ENCODE assay signal across 1 cellular context in the genomic region with DNA sequence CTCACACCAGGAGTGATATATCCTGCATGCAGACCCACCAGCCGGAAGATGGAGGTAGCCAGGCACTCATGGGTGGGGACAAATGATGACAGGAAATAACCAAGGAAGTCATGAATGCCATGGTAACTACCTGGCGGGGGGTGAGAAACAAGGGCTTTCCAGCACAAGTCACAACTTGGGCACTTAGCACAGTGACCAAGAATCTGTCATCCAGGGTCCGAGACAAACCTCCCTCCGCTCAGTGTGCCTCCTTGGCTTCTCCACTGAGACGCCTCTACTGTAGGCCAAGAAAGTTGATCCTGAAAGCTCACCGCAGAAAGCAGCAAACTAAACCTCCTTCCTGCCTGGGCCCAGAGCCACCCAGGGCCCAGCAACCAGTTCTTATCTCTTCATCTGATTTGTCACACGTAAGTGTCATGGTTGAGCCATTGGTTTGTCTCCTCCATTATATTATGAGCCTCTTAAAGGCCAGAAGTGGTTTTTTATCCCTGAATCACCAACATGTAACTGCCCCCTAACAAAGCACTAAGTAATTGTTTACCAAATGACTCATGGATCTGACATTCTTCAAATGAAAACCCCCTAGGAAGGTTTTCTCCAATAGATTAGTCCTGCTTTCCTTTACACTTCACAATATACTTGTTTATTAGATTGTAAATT.
TF ChIP-seq lines count a peak whose summit lies in the region.

No MANE protein-coding gene starts in this region.

TF ChIP-seq in HEK293, 187 proteins besides CTCF, POLR2A, EP300 and RAD21 (continued from another document and continues in another):
- TF ChIP-seq ZNF645 (tag by site-specific recombination; IDR thresholded peaks at IDR 0.05) (no peak), ZNF202 (tag by site-specific recombination; IDR thresholded peaks at IDR 0.05; ENCODE audit: borderline replicate concordance) (no peak), GLI4 (tag by site-specific recombination; IDR thresholded peaks at IDR 0.05) (no peak), ZNF24 (tag by site-specific recombination; IDR thresholded peaks at IDR 0.05) (peak; percentile 94), ZNF571 (tag by site-specific recombination; IDR thresholded peaks at IDR 0.05) (no peak), ZNF792 (tag by site-specific recombination; IDR thresholded peaks at IDR 0.05) (no peak; the same call in 1 of the 2 replicates), ZNF658 (tag by site-specific recombination; IDR thresholded peaks at IDR 0.05) (no peak), ZFP69B (tag by site-specific recombination; IDR thresholded peaks at IDR 0.05) (peak; percentile 95), EGR2 (tag by site-specific recombination; IDR thresholded peaks at IDR 0.05; ENCODE audit: low read depth) (no peak), ZNF544 (tag by site-specific recombination; IDR thresholded peaks at IDR 0.05) (no peak), WT1 (tag by site-specific recombination; IDR thresholded peaks at IDR 0.05) (peak; percentile 98), ZNF132 (tag by site-specific recombination; IDR thresholded peaks at IDR 0.05; ENCODE audit: borderline replicate concordance) (no peak), ZNF404 (tag by site-specific recombination; IDR thresholded peaks at IDR 0.05) (no peak), SALL2 (tag by site-specific recombination; IDR thresholded peaks at IDR 0.05; ENCODE audit: borderline replicate concordance) (no peak), ZNF214 (tag by site-specific recombination; IDR thresholded peaks at IDR 0.05; ENCODE audit: borderline replicate concordance) (no peak), ZNF335 (tag by site-specific recombination; conservative IDR thresholded peaks at IDR 0.05) (no peak), ZNF341 (tag by site-specific recombination; IDR thresholded peaks at IDR 0.05; ENCODE audit: low read depth) (no peak), GFI1B (tag by site-specific recombination; IDR thresholded peaks at IDR 0.05) (peak; percentile 96), ZNF747 (tag by site-specific recombination; IDR thresholded peaks at IDR 0.05) (no peak), ZBTB7A (tag by site-specific recombination; IDR thresholded peaks at IDR 0.05; ENCODE audit: low read depth) (no peak), ZNF561 (tag by site-specific recombination; IDR thresholded peaks at IDR 0.05; ENCODE audit: borderline replicate concordance) (peak; percentile 93; the same call in 1 of the 2 replicates), SCRT1 (tag by site-specific recombination; IDR thresholded peaks at IDR 0.05; ENCODE audit: borderline replicate concordance) (peak; percentile 64; the same call in 1 of the 2 replicates), ZNF426 (tag by site-specific recombination; IDR thresholded peaks at IDR 0.05) (no peak), ZNF529 (tag by site-specific recombination; IDR thresholded peaks at IDR 0.05; ENCODE audit: insufficient replicate concordance) (no peak), ZNF23 (tag by site-specific recombination; IDR thresholded peaks at IDR 0.05; ENCODE audit: borderline replicate concordance) (no peak), ZNF600 (tag by site-specific recombination; IDR thresholded peaks at IDR 0.05) (no peak), ZNF623 (tag by site-specific recombination; IDR thresholded peaks at IDR 0.05) (0 out of 2 replicates have a peak, but pooled peaks have one; percentile 13), MEIS1 (CRISPR knock-in tag; IDR thresholded peaks at IDR 0.05; ENCODE audit: borderline replicate concordance) (no peak), ZNF133 (tag by site-specific recombination; IDR thresholded peaks at IDR 0.05) (no peak), ZNF626 (tag by site-specific recombination; IDR thresholded peaks at IDR 0.05) (no peak), ZNF266 (tag by site-specific recombination; IDR thresholded peaks at IDR 0.05; ENCODE audit: low read depth) (no peak), KLF1 (tag by site-specific recombination; IDR thresholded peaks at IDR 0.05) (no peak), ZBTB6 (tag by site-specific recombination; IDR thresholded peaks at IDR 0.05) (peak; percentile 86), ZNF473 (tag by site-specific recombination; IDR thresholded peaks at IDR 0.05) (no peak), HOXD13 (CRISPR knock-in tag; IDR thresholded peaks at IDR 0.05; ENCODE audit: borderline replicate concordance) (peak; percentile 89; the same call in 1 of the 2 replicates), ZNF140 (tag by site-specific recombination; IDR thresholded peaks at IDR 0.05) (no peak)
- TF ChIP-seq, protein P1, sequence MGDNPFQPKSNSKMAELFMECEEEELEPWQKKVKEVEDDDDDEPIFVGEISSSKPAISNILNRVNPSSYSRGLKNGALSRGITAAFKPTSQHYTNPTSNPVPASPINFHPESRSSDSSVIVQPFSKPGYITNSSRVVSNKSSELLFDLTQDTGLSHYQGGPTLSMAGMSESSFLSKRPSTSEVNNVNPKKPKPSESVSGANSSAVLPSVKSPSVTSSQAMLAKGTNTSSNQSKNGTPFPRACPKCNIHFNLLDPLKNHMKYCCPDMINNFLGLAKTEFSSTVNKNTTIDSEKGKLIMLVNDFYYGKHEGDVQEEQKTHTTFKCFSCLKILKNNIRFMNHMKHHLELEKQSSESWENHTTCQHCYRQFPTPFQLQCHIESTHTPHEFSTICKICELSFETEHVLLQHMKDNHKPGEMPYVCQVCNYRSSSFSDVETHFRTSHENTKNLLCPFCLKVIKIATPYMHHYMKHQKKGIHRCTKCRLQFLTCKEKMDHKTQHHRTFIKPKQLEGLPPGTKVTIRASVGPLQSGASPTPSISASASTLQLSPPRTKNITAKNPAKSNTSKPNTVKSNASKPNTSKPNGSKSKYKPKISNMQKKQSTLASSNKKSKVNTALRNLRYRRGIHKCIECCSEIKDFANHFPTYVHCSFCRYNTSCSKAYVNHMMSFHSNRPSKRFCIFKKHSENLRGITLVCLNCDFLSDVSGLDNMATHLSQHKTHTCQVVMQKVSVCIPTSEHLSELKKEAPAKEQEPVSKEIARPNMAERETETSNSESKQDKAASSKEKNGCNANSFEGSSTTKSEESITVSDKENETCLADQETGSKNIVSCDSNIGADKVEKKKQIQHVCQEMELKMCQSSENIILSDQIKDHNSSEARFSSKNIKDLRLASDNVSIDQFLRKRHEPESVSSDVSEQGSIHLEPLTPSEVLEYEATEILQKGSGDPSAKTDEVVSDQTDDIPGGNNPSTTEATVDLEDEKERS (tag by site-specific recombination; IDR thresholded peaks at IDR 0.05) = no peak
- TF ChIP-seq, protein P2, sequence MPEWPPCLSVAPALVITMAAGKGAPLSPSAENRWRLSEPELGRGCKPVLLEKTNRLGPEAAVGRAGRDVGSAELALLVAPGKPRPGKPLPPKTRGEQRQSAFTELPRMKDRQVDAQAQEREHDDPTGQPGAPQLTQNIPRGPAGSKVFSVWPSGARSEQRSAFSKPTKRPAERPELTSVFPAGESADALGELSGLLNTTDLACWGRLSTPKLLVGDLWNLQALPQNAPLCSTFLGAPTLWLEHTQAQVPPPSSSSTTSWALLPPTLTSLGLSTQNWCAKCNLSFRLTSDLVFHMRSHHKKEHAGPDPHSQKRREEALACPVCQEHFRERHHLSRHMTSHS (tag by site-specific recombination; IDR thresholded peaks at IDR 0.05) = peak; percentile 66; the same call in 1 of the 2 replicates
- TF ChIP-seq, protein P3, sequence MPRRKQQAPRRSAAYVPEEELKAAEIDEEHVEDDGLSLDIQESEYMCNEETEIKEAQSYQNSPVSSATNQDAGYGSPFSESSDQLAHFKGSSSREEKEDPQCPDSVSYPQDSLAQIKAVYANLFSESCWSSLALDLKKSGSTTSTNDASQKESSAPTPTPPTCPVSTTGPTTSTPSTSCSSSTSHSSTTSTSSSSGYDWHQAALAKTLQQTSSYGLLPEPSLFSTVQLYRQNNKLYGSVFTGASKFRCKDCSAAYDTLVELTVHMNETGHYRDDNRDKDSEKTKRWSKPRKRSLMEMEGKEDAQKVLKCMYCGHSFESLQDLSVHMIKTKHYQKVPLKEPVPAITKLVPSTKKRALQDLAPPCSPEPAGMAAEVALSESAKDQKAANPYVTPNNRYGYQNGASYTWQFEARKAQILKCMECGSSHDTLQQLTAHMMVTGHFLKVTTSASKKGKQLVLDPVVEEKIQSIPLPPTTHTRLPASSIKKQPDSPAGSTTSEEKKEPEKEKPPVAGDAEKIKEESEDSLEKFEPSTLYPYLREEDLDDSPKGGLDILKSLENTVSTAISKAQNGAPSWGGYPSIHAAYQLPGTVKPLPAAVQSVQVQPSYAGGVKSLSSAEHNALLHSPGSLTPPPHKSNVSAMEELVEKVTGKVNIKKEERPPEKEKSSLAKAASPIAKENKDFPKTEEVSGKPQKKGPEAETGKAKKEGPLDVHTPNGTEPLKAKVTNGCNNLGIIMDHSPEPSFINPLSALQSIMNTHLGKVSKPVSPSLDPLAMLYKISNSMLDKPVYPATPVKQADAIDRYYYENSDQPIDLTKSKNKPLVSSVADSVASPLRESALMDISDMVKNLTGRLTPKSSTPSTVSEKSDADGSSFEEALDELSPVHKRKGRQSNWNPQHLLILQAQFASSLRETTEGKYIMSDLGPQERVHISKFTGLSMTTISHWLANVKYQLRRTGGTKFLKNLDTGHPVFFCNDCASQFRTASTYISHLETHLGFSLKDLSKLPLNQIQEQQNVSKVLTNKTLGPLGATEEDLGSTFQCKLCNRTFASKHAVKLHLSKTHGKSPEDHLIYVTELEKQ (tag by site-specific recombination; IDR thresholded peaks at IDR 0.05; ENCODE audit: borderline replicate concordance) = peak; percentile 97
- TF ChIP-seq, protein P4, sequence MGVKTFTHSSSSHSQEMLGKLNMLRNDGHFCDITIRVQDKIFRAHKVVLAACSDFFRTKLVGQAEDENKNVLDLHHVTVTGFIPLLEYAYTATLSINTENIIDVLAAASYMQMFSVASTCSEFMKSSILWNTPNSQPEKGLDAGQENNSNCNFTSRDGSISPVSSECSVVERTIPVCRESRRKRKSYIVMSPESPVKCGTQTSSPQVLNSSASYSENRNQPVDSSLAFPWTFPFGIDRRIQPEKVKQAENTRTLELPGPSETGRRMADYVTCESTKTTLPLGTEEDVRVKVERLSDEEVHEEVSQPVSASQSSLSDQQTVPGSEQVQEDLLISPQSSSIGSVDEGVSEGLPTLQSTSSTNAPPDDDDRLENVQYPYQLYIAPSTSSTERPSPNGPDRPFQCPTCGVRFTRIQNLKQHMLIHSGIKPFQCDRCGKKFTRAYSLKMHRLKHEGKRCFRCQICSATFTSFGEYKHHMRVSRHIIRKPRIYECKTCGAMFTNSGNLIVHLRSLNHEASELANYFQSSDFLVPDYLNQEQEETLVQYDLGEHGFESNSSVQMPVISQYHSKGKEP (tag by site-specific recombination; IDR thresholded peaks at IDR 0.05) = peak; percentile 81
- TF ChIP-seq, protein P5, sequence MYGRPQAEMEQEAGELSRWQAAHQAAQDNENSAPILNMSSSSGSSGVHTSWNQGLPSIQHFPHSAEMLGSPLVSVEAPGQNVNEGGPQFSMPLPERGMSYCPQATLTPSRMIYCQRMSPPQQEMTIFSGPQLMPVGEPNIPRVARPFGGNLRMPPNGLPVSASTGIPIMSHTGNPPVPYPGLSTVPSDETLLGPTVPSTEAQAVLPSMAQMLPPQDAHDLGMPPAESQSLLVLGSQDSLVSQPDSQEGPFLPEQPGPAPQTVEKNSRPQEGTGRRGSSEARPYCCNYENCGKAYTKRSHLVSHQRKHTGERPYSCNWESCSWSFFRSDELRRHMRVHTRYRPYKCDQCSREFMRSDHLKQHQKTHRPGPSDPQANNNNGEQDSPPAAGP (tag by site-specific recombination; IDR thresholded peaks at IDR 0.05) = peak; percentile 82
- TF ChIP-seq, protein P6, sequence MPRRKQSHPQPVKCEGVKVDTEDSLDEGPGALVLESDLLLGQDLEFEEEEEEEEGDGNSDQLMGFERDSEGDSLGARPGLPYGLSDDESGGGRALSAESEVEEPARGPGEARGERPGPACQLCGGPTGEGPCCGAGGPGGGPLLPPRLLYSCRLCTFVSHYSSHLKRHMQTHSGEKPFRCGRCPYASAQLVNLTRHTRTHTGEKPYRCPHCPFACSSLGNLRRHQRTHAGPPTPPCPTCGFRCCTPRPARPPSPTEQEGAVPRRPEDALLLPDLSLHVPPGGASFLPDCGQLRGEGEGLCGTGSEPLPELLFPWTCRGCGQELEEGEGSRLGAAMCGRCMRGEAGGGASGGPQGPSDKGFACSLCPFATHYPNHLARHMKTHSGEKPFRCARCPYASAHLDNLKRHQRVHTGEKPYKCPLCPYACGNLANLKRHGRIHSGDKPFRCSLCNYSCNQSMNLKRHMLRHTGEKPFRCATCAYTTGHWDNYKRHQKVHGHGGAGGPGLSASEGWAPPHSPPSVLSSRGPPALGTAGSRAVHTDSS (tag by site-specific recombination; IDR thresholded peaks at IDR 0.05) = no peak; the same call in 1 of the 2 replicates
- TF ChIP-seq, protein P7, sequence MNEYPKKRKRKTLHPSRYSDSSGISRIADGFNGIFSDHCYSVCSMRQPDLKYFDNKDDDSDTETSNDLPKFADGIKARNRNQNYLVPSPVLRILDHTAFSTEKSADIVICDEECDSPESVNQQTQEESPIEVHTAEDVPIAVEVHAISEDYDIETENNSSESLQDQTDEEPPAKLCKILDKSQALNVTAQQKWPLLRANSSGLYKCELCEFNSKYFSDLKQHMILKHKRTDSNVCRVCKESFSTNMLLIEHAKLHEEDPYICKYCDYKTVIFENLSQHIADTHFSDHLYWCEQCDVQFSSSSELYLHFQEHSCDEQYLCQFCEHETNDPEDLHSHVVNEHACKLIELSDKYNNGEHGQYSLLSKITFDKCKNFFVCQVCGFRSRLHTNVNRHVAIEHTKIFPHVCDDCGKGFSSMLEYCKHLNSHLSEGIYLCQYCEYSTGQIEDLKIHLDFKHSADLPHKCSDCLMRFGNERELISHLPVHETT (tag by site-specific recombination; IDR thresholded peaks at IDR 0.05) = peak; percentile 98
- TF ChIP-seq, protein P8, sequence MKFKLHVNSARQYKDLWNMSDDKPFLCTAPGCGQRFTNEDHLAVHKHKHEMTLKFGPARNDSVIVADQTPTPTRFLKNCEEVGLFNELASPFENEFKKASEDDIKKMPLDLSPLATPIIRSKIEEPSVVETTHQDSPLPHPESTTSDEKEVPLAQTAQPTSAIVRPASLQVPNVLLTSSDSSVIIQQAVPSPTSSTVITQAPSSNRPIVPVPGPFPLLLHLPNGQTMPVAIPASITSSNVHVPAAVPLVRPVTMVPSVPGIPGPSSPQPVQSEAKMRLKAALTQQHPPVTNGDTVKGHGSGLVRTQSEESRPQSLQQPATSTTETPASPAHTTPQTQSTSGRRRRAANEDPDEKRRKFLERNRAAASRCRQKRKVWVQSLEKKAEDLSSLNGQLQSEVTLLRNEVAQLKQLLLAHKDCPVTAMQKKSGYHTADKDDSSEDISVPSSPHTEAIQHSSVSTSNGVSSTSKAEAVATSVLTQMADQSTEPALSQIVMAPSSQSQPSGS (tag by site-specific recombination; IDR thresholded peaks at IDR 0.05; ENCODE audit: low read depth) = peak; percentile 60; the same call in 1 of the 2 replicates
